Comparison of ENCODE assay signal across 13 cellular contexts in genomic region chr10:111579473-111579872, GRCh38.
DNase-seq lines count a peak whose midpoint lies in the region.
"Had no signal": no experiment of that assay in that cellular context is flagged by ENCODE, and none has a peak within 500 bp of the region (broad histone marks: within the 10 kb centered on the region; RNA-seq: fewer than 3 reads in every experiment).

No MANE protein-coding gene starts in this region.

- H3K36me3 Mint-ChIP-seq in activated T-cell treated with anti-CD3 and anti-CD28 coated beads, Interleukin-2, amount 50 U/mL, for 24 hours (ENCODE audit: low read depth), result no peaks in the 10 kb centered on the region

- in situ Hi-C loops in ACHN (cut with HindIII; ENCODE audit: low pct_ligation_motif_present, low pct_unique_long_range_greater_than_20kb, low sequenced_read_pairs) (no loop called here), Caki2 (cut with HindIII; ENCODE audit: low pct_unique_long_range_greater_than_20kb, low sequenced_read_pairs) (no loop called here)

- H3K27ac Mint-ChIP-seq in activated T-cell treated with anti-CD3 and anti-CD28 coated beads, Interleukin-2, amount 50 U/mL, for 24 hours, result no peak overlapping the region
- H3K27ac Mint-ChIP-seq: CD4-positive, alpha-beta T cell; GM23338 had no signal

- no peaks in the 10 kb centered on the region for H3K9me3 Mint-ChIP-seq in activated T-cell treated with anti-CD3 and anti-CD28 coated beads, Interleukin-2, amount 50 U/mL, for 24 hours

- no peak overlapping the region for H3K4me3 Mint-ChIP-seq in activated T-cell treated with anti-CD3 and anti-CD28 coated beads, Interleukin-2, amount 50 U/mL, for 24 hours
- H3K4me3 Mint-ChIP-seq: CD4-positive, alpha-beta T cell; GM23338 had no signal

- H3K4me1 Mint-ChIP-seq in activated T-cell treated with anti-CD3 and anti-CD28 coated beads, Interleukin-2, amount 50 U/mL, for 24 hours (ENCODE audit: low read depth), result no peaks in the 10 kb centered on the region

- H3K27me3 Mint-ChIP-seq in activated T-cell treated with anti-CD3 and anti-CD28 coated beads, Interleukin-2, amount 50 U/mL, for 24 hours, result peaks cover 18% of the 10 kb centered on the region

- DNase-seq in ACHN (peak; percentile 7), Caki2 (ENCODE audit: low read depth) (peak; percentile 35), NCI-H82 (lab: John Stamatoyannopoulos, UW) (peak; percentile 74), kidney tubule cell (ENCODE audit: low spot score) (peak; percentile 42), COLO668 (lab: John Stamatoyannopoulos, UW; ENCODE audit: unreplicated experiment) (no peak), GM19240 (ENCODE audit: insufficient read length, low spot score) (no peak)
- DNase-seq in activated T-cell treated with anti-CD3 and anti-CD28 coated beads, Interleukin-2, amount 50 U/mL, for 24 hours, result no peak
- DNase-seq: AML-193; Calu3; CD4-positive, alpha-beta T cell; HCEC 1CT; IMR-90 had no signal

Comparison
In these comparisons a context has a peak if more than half of its experiments do, and no peak if none do; other contexts are left out.
1. DNase-seq: peak in ACHN (single experiment), Caki2 (single experiment), NCI-H82 (single experiment) and kidney tubule cell (single experiment); none in COLO668 (single experiment), activated T-cell treated with anti-CD3 and anti-CD28 coated beads, Interleukin-2, amount 50 U/mL, for 24 hours (single experiment) and GM19240 (single experiment).